8 cellular contexts compared by ENCODE assay signal in genomic region chr15:83973816-83974215, GRCh38.
DNase-seq lines count a peak whose midpoint lies in the region; ATAC-seq and TF ChIP-seq lines count a peak whose summit lies in the region.

No MANE protein-coding gene starts in this region.

- no peaks in the 10 kb centered on the region for H3K36me3 Mint-ChIP-seq in activated CD4-positive, alpha-beta T cell treated with anti-CD3 and anti-CD28 coated beads for 36 hours (ENCODE audit: low read depth)
- no peaks in the 10 kb centered on the region for H3K36me3 Mint-ChIP-seq in activated CD4-positive, alpha-beta T cell treated with anti-CD3 and anti-CD28 coated beads, Interleukin-2, amount 10 ng/mL, durations not matched to agents 7 days and 5 days (ENCODE audit: low read depth)

- H3K27me3 Mint-ChIP-seq in activated CD4-positive, alpha-beta T cell treated with anti-CD3 and anti-CD28 coated beads for 36 hours: peaks cover 7% of the 10 kb centered on the region
- peaks cover 2% of the 10 kb centered on the region for H3K27me3 Mint-ChIP-seq in activated CD4-positive, alpha-beta T cell treated with anti-CD3 and anti-CD28 coated beads, Interleukin-2, amount 10 ng/mL, durations not matched to agents 7 days and 5 days

- no peaks in the 10 kb centered on the region for H3K4me1 Mint-ChIP-seq in activated CD4-positive, alpha-beta T cell treated with anti-CD3 and anti-CD28 coated beads for 36 hours
- H3K4me1 Mint-ChIP-seq in activated CD4-positive, alpha-beta T cell treated with anti-CD3 and anti-CD28 coated beads, Interleukin-2, amount 10 ng/mL, durations not matched to agents 7 days and 5 days: no peaks in the 10 kb centered on the region

- ATAC-seq in activated CD4-positive, alpha-beta T cell treated with anti-CD3 and anti-CD28 coated beads for 36 hours: no peak
- ATAC-seq in HG03520 (IDR thresholded peaks at IDR 0.05; ENCODE audit: unreplicated experiment): no peak

- in situ Hi-C loops in brain microvascular endothelial cell (cut with HindIII; ENCODE audit: low pct_ligation_motif_present, low sequenced_read_pairs): no loop called here

- CTCF ChIA-PET in activated CD4-positive, alpha-beta T cell treated with anti-CD3 and anti-CD28 coated beads for 36 hours (lab: Charles Lee): interaction anchor here (0.7 kb wide), 1 partner anchor 114 kb away, joined by 3 read pairs; no protein-coding TSS in a partner anchor
- CTCF ChIA-PET in activated CD4-positive, alpha-beta T cell treated with anti-CD3 and anti-CD28 coated beads, Interleukin-2, amount 10 ng/mL, durations not matched to agents 7 days and 5 days (lab: Charles Lee): no interaction called here

- H3K9me3 Mint-ChIP-seq in activated CD4-positive, alpha-beta T cell treated with anti-CD3 and anti-CD28 coated beads for 36 hours (ENCODE audit: low read depth): peaks cover 4% of the 10 kb centered on the region
- no peaks in the 10 kb centered on the region for H3K9me3 Mint-ChIP-seq in activated CD4-positive, alpha-beta T cell treated with anti-CD3 and anti-CD28 coated beads, Interleukin-2, amount 10 ng/mL, durations not matched to agents 7 days and 5 days

- intact Hi-C loops in activated CD4-positive, alpha-beta T cell treated with anti-CD3 and anti-CD28 coated beads for 36 hours (cut with DNase I, micrococcal nuclease): no loop called here

- DNase-seq in activated CD4-positive, alpha-beta T cell treated with anti-CD3 and anti-CD28 coated beads for 36 hours: peak; percentile 10
- no peak for DNase-seq in activated CD4-positive, alpha-beta T cell treated with anti-CD3 and anti-CD28 coated beads, Interleukin-2, amount 10 ng/mL, durations not matched to agents 7 days and 5 days
- DNase-seq in HuH-7.5 (ENCODE audit: low spot score) (peak; percentile 10), brain microvascular endothelial cell (no peak), retinal pigment epithelial cell (ENCODE audit: low read depth) (no peak), GF-D8 (lab: John Stamatoyannopoulos, UW) (no peak), cortex of kidney (lab: John Stamatoyannopoulos, UW) (no peak)

- POLR2A ChIA-PET in activated CD4-positive, alpha-beta T cell treated with anti-CD3 and anti-CD28 coated beads for 36 hours (lab: Charles Lee): no interaction called here
- POLR2A ChIA-PET in activated CD4-positive, alpha-beta T cell treated with anti-CD3 and anti-CD28 coated beads, Interleukin-2, amount 10 ng/mL, durations not matched to agents 7 days and 5 days (lab: Charles Lee): no interaction called here

- no peaks in the 10 kb centered on the region for H3K27me3 ChIP-seq in brain microvascular endothelial cell (replicated peaks)

- H3K4me3 ChIP-seq in brain microvascular endothelial cell (ENCODE audit: low read depth, low read length) (no peak overlapping the region), retinal pigment epithelial cell (ENCODE audit: low read length) (no peak overlapping the region)

- TF ChIP-seq CTCF in brain microvascular endothelial cell (IDR thresholded peaks at IDR 0.05; ENCODE audit: low read depth, low read length, missing control alignments): peak; percentile 60
- TF ChIP-seq CTCF in retinal pigment epithelial cell (conservative IDR thresholded peaks at IDR 0.05; ENCODE audit: low read depth, low read length): peak; percentile 48

- no peaks in the 10 kb centered on the region for H3K36me3 ChIP-seq in brain microvascular endothelial cell (replicated peaks)

- H3K27ac Mint-ChIP-seq in activated CD4-positive, alpha-beta T cell treated with anti-CD3 and anti-CD28 coated beads for 36 hours: no peak overlapping the region
- H3K27ac Mint-ChIP-seq in activated CD4-positive, alpha-beta T cell treated with anti-CD3 and anti-CD28 coated beads, Interleukin-2, amount 10 ng/mL, durations not matched to agents 7 days and 5 days: no peak overlapping the region

- no peak overlapping the region for H3K4me3 Mint-ChIP-seq in activated CD4-positive, alpha-beta T cell treated with anti-CD3 and anti-CD28 coated beads for 36 hours
- no peak overlapping the region for H3K4me3 Mint-ChIP-seq in activated CD4-positive, alpha-beta T cell treated with anti-CD3 and anti-CD28 coated beads, Interleukin-2, amount 10 ng/mL, durations not matched to agents 7 days and 5 days

- no peak overlapping the region for H3K27ac ChIP-seq in brain microvascular endothelial cell

Comparison
In these comparisons a context has a peak if more than half of its experiments do, and no peak if none do; other contexts are left out.
1. DNase-seq: peak in activated CD4-positive, alpha-beta T cell treated with anti-CD3 and anti-CD28 coated beads for 36 hours (single experiment) and HuH-7.5 (single experiment); none in activated CD4-positive, alpha-beta T cell treated with anti-CD3 and anti-CD28 coated beads, Interleukin-2, amount 10 ng/mL, durations not matched to agents 7 days and 5 days (single experiment), brain microvascular endothelial cell (single experiment), retinal pigment epithelial cell (single experiment), GF-D8 (single experiment) and cortex of kidney (single experiment).